Comparison of ENCODE assay signal across 8 cellular contexts in the genomic region with DNA sequence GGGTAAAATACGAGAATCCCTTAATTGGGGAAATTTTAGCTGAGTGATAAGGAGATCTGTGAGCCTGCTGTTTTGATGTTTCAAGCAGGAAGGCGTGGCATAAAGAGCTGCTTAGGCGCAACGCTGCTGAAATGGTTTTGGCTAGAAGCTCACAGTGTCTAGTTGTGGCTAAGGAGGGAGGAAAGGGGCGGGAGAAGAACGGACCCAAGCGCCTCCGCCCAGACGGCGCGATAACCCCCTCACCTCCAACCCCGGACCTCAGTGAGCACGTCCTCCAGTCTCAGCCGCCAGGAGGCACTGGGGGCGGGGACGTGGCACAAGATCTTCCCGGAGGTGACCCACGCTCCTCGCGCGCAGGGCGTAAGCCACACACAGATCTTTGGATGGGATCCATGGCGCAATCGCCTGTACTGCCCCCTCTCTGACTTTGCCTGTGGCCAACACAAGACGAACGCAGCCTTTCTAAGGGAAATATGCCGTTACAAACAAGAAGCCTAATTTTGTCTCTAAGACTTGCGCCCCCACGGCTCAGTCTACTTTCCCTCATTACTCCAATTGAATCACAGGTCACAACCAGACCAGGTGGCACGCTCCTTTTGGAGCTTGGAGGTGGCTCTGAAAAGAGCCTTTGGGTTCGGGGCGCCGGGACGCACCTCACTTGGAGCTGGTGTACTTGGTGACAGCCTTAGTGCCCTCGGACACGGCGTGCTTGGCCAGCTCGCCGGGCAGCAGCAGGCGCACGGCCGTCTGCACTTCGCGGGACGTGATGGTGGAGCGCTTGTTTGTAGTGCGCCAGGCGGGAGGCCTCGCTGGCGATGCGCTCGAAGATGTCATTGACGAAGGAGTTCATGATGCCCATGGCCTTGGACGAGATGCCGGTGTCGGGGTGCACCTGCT. TPM values are rescaled to one million over a fixed set of nuclear protein-coding genes. Genes with fewer than 3 reads are reported as not detected.
DNase-seq lines count a peak whose midpoint lies in the region; ATAC-seq lines count a peak whose summit lies in the region.

No MANE protein-coding gene starts in this region.

- peaks cover 4% of the 10 kb centered on the region for H3K36me3 Mint-ChIP-seq in stimulated activated naive CD8-positive, alpha-beta T cell treated with anti-CD3 and anti-CD28 coated beads, Interleukin-15, Interleukin-2, amounts not matched to agents 100 ng/mL and 50 ng/mL, for 24 hours (ENCODE audit: low read depth)

- peak overlapping the region; percentile 60 for H3K4me3 ChIP-seq in ACC112 (ENCODE audit: low read depth, low read length)

- peak; percentile 57 for DNase-seq in RPMI7951 (ENCODE audit: low read depth)
- peak; percentile 20 for DNase-seq in amniotic epithelial cell (ENCODE audit: low read depth)
- DNase-seq in left kidney (ENCODE audit: low read depth, low spot score), result peak; percentile 83
- no peak for DNase-seq in AML-193 (lab: John Stamatoyannopoulos, UW)

- no peaks in the 10 kb centered on the region for H3K4me1 ChIP-seq in ACC112 (ENCODE audit: control insufficient read depth, insufficient read depth, low read length, unreplicated experiment)

- H3K36me3 ChIP-seq in ACC112 (ENCODE audit: insufficient read depth, low read length), result no peaks in the 10 kb centered on the region

- H3K4me3 Mint-ChIP-seq in stimulated activated naive CD8-positive, alpha-beta T cell treated with anti-CD3 and anti-CD28 coated beads, Interleukin-15, Interleukin-2, amounts not matched to agents 100 ng/mL and 50 ng/mL, for 24 hours, result peak overlapping the region; percentile 90

- H3K9me3 Mint-ChIP-seq in stimulated activated naive CD8-positive, alpha-beta T cell treated with anti-CD3 and anti-CD28 coated beads, Interleukin-15, Interleukin-2, amounts not matched to agents 100 ng/mL and 50 ng/mL, for 24 hours, result no peaks in the 10 kb centered on the region

- peaks cover 81% of the 10 kb centered on the region for H3K27me3 ChIP-seq in ACC112 (ENCODE audit: insufficient read depth, low read length)

- H3K27ac ChIP-seq in ACC112 (ENCODE audit: low read depth, low read length), result no peak overlapping the region

- peaks cover 55% of the 10 kb centered on the region for H3K27me3 Mint-ChIP-seq in stimulated activated naive CD8-positive, alpha-beta T cell treated with anti-CD3 and anti-CD28 coated beads, Interleukin-15, Interleukin-2, amounts not matched to agents 100 ng/mL and 50 ng/mL, for 24 hours

- H3K27ac Mint-ChIP-seq in stimulated activated naive CD8-positive, alpha-beta T cell treated with anti-CD3 and anti-CD28 coated beads, Interleukin-15, Interleukin-2, amounts not matched to agents 100 ng/mL and 50 ng/mL, for 24 hours, result peak overlapping the region; percentile 83

- peak; percentile 52 for ATAC-seq in GM18517 (IDR thresholded peaks at IDR 0.05; ENCODE audit: unreplicated experiment)
- ATAC-seq in HG03108 (IDR thresholded peaks at IDR 0.05; ENCODE audit: unreplicated experiment), result peak; percentile 53

- no peaks in the 10 kb centered on the region for H3K79me2 ChIP-seq in ACC112 (ENCODE audit: control insufficient read depth, insufficient read depth, low read length, unreplicated experiment)

- no peak overlapping the region for H2AFZ ChIP-seq in ACC112 (ENCODE audit: low read length, unreplicated experiment)

- H3K4me1 Mint-ChIP-seq in stimulated activated naive CD8-positive, alpha-beta T cell treated with anti-CD3 and anti-CD28 coated beads, Interleukin-15, Interleukin-2, amounts not matched to agents 100 ng/mL and 50 ng/mL, for 24 hours (ENCODE audit: low read depth), result peaks cover 57% of the 10 kb centered on the region

RNA-seq across cellular contexts. Expression of a gene that starts 23.4 kb away (rescaled TPM):
- 30.5 and 49.1 TPM in 2 replicates for total RNA-seq in RPMI7951 (2014; rRNA removed; shearing (Covaris generic))

RNA-seq across cellular contexts. Expression of a gene that starts 47.1 kb away (rescaled TPM):
- total RNA-seq in RPMI7951 (2014; rRNA removed; shearing (Covaris generic)), result not detected in 2 replicates

RNA-seq across cellular contexts. Expression of a gene that starts 57.2 kb away (rescaled TPM):
- total RNA-seq in RPMI7951 (2014; rRNA removed; shearing (Covaris generic)), result 9.3 and 11.6 TPM in 2 replicates

Comparison
In these comparisons a context has a peak if more than half of its experiments do, and no peak if none do; other contexts are left out.
1. DNase-seq: peak in RPMI7951 (single experiment), amniotic epithelial cell (single experiment) and left kidney (single experiment); none in AML-193 (0 of 2).